1 cellular context compared by ENCODE assay signal in genomic region chr1:219567341-219567947, GRCh38.
TF ChIP-seq lines count a peak whose summit lies in the region.

No MANE protein-coding gene starts in this region.

TF ChIP-seq in Ishikawa, 13 proteins besides CTCF, POLR2A, EP300 and RAD21 (continued from another document):
- TF ChIP-seq, protein P1, sequence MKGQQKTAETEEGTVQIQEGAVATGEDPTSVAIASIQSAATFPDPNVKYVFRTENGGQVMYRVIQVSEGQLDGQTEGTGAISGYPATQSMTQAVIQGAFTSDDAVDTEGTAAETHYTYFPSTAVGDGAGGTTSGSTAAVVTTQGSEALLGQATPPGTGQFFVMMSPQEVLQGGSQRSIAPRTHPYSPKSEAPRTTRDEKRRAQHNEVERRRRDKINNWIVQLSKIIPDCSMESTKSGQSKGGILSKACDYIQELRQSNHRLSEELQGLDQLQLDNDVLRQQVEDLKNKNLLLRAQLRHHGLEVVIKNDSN (IDR thresholded peaks at IDR 0.05): no peak
- no peak for TF ChIP-seq CEBPB (IDR thresholded peaks at IDR 0.05)
- no peak for TF ChIP-seq EGR1 (IDR thresholded peaks at IDR 0.05)
- TF ChIP-seq YY1 (IDR thresholded peaks at IDR 0.05; ENCODE audit: low read depth): no peak
- TF ChIP-seq, protein P2, sequence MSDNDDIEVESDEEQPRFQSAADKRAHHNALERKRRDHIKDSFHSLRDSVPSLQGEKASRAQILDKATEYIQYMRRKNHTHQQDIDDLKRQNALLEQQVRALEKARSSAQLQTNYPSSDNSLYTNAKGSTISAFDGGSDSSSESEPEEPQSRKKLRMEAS (IDR thresholded peaks at IDR 0.05): no peak
- no peak for TF ChIP-seq TAF1 (IDR thresholded peaks at IDR 0.05; ENCODE audit: low read depth)
- no peak for TF ChIP-seq TCF12 (IDR thresholded peaks at IDR 0.05; ENCODE audit: low read depth)
- no peak for TF ChIP-seq NFIC (IDR thresholded peaks at IDR 0.05)
- no peak for TF ChIP-seq FOXM1 (IDR thresholded peaks at IDR 0.05; ENCODE audit: borderline replicate concordance, low read depth)
- no peak for TF ChIP-seq CREB1 (IDR thresholded peaks at IDR 0.05; ENCODE audit: low read depth)
- no peak for TF ChIP-seq ZBTB7A (IDR thresholded peaks at IDR 0.05; ENCODE audit: low read depth)
